Comparison of ENCODE assay signal across 8 cellular contexts in genomic region chr9:72364679-72365524, GRCh38.
A peak's percentile ranks its signal among the peaks of the same experiment; 100 is the strongest.
DNase-seq lines count a peak whose midpoint lies in the region; ATAC-seq and TF ChIP-seq lines count a peak whose summit lies in the region.

TSS of gene ZFAND5 (minus strand) at chr9:72365208. CDS start at chr9:72360778, 4,430 bp downstream.

- no peaks in the 10 kb centered on the region for H3K9me3 ChIP-seq in HUES6 (ENCODE audit: control insufficient read depth, insufficient read depth, low read depth, low read length)
- H3K9me3 ChIP-seq in OCI-LY3 (ENCODE audit: insufficient read depth, low read length), result no peaks in the 10 kb centered on the region

- H3K4me3 ChIP-seq in HUES6 (ENCODE audit: low read depth, low read length) (peak within 1 kb of the TSS; percentile 95), OCI-LY3 (ENCODE audit: low read length) (peak within 1 kb of the TSS; percentile 94)

- no peak for TF ChIP-seq CTCF in OCI-LY3 (IDR thresholded peaks at IDR 0.05; ENCODE audit: low read depth, low read length)

- H3K4me1 ChIP-seq in HUES6 (ENCODE audit: control insufficient read depth, insufficient read depth, low read length) (peaks cover 4% of the 10 kb centered on the region; the same call in 1 of the 2 replicates), OCI-LY3 (ENCODE audit: low read length) (peaks cover 32% of the 10 kb centered on the region)

- peaks cover 40% of the 10 kb centered on the region for H4K20me1 ChIP-seq in OCI-LY3 (ENCODE audit: insufficient read depth, low read length)

- peaks cover 39% of the 10 kb centered on the region for H3K36me3 ChIP-seq in HUES6 (ENCODE audit: control insufficient read depth, insufficient read depth, low read length)
- H3K36me3 ChIP-seq in OCI-LY3 (replicated peaks; ENCODE audit: low read depth, low read length), result peaks cover 24% of the 10 kb centered on the region

- ATAC-seq in GM21423 (IDR thresholded peaks at IDR 0.05; ENCODE audit: unreplicated experiment), result peak; percentile 78

- peak within 1 kb of the TSS; percentile 96 for H3K27ac ChIP-seq in HUES6 (ENCODE audit: low read depth, low read length)
- H3K27ac ChIP-seq in OCI-LY3 (ENCODE audit: low read length), result peak within 1 kb of the TSS; percentile 84

- H3K79me2 ChIP-seq in OCI-LY3 (ENCODE audit: low read length), result peaks cover 51% of the 10 kb centered on the region

- H2AFZ ChIP-seq in OCI-LY3 (ENCODE audit: low read depth, low read length), result peak within 1 kb of the TSS; percentile 90

- H3K27me3 ChIP-seq in HUES6 (ENCODE audit: control insufficient read depth, insufficient read depth, low read length), result no peaks in the 10 kb centered on the region
- H3K27me3 ChIP-seq in OCI-LY3 (ENCODE audit: low read depth, low read length), result no peaks in the 10 kb centered on the region

- H3K9ac ChIP-seq in HUES6 (ENCODE audit: low read length) (peak within 1 kb of the TSS; percentile 99), OCI-LY3 (ENCODE audit: low read length) (peak within 1 kb of the TSS; percentile 99)

- peak within 1 kb of the TSS; percentile 99 for H3K4me2 ChIP-seq in OCI-LY3 (ENCODE audit: low read length)

- peak; percentile 97 for DNase-seq in D341Med (ENCODE audit: low spot score)
- peak; percentile 89 for DNase-seq in activated T-cell treated with anti-CD3 and anti-CD28 coated beads for 1 hour (ENCODE audit: low read depth)
- peak; percentile 95 for DNase-seq in epidermal melanocyte (ENCODE audit: insufficient read length, low spot score)
- peak; percentile 99 for DNase-seq in middle frontal gyrus (ENCODE audit: extremely low spot score, low spot score)
- DNase-seq in stimulated activated CD8-positive, alpha-beta memory T cell treated with anti-CD3 and anti-CD28 coated beads, Interleukin-2, amount 100 ng/mL, for 48 hours (ENCODE audit: low read depth in 2 of 2), result peak; percentile 90 to 95

Comparison
In these comparisons a context has a peak if more than half of its experiments do, and no peak if none do; other contexts are left out.
1. Peak in every context shown above with its lines: DNase-seq, ATAC-seq, H3K4me3 ChIP-seq and H3K27ac ChIP-seq.